Comparison of ENCODE assay signal across 23 cellular contexts in genomic region chr3:45758871-45759270, GRCh38. TPM values are rescaled to one million over a fixed set of nuclear protein-coding genes. Genes with fewer than 3 reads are reported as not detected.
"Had no signal": no experiment of that assay in that cellular context is flagged by ENCODE, and none has a peak within 500 bp of the region (broad histone marks: within the 10 kb centered on the region; RNA-seq: fewer than 3 reads in every experiment).

No MANE protein-coding gene starts in this region.

- H3K27ac ChIP-seq: coronary artery, gastrocnemius medialis, heart right ventricle, lower lobe of right lung, neutrophil had no signal

- H3K9me3 Mint-ChIP-seq: naive thymus-derived CD4-positive, alpha-beta T cell; nephron progenitor cell had no signal

- H3K27me3 ChIP-seq: gastrocnemius medialis, neutrophil had no signal

- H3K4me3 ChIP-seq: coronary artery, gastrocnemius medialis, heart right ventricle, lower lobe of right lung had no signal

- DNase-seq: effector CD4-positive, alpha-beta T cell; gastrocnemius medialis; heart right ventricle; hypothalamus; kidney glomerular epithelial cell; lower lobe of right lung; mesenchymal stem cell; nephron progenitor cell; posterior cingulate gyrus; small intestine; stimulated activated CD4-positive, alpha-beta T cell treated with anti-CD3 and anti-CD28 coated beads, Interleukin-12 subunit alpha, Interleukin-12 subunit beta, amount 100 ng/mL, for 4 hours; stimulated activated naive CD4-positive, alpha-beta T cell treated with Interleukin-2 at 50 U/mL for 16 hours; trophoblast cell had no signal

- ATAC-seq: gastrocnemius medialis; heart right ventricle; lower lobe of right lung; naive thymus-derived CD4-positive, alpha-beta T cell had no signal

- H3K4me3 Mint-ChIP-seq: naive thymus-derived CD4-positive, alpha-beta T cell; nephron progenitor cell had no signal

- H3K36me3 Mint-ChIP-seq: naive thymus-derived CD4-positive, alpha-beta T cell had no signal

- H3K27ac Mint-ChIP-seq: nephron progenitor cell had no signal

- H3K9me3 ChIP-seq: gastrocnemius medialis, heart right ventricle, lower lobe of right lung, neutrophil had no signal

- H3K4me1 ChIP-seq: gastrocnemius medialis had no signal

- FAIRE-seq: islet of Langerhans, small intestine, urothelium cell line had no signal

- H3K36me3 ChIP-seq: gastrocnemius medialis, heart right ventricle, lower lobe of right lung, neutrophil had no signal

RNA-seq across cellular contexts. Expression of gene SLC6A20, which starts 37.5 kb away (rescaled TPM):
- total RNA-seq: chondrocyte; dermis microvascular lymphatic vessel endothelial cell; fibroblast of lung; naive thymus-derived CD4-positive, alpha-beta T cell; osteoblast; pulmonary artery endothelial cell had no signal
- polyA plus RNA-seq: fibroblast of lung; naive thymus-derived CD4-positive, alpha-beta T cell had no signal
